In genomic region chr11:27183672-27184457, GRCh38 we compare ENCODE assay signal across 8 cellular contexts.
DNase-seq lines count a peak whose midpoint lies in the region; ATAC-seq and TF ChIP-seq lines count a peak whose summit lies in the region.

No MANE protein-coding gene starts in this region.

- H3K9me3 Mint-ChIP-seq in activated CD8-positive, alpha-beta T cell treated with anti-CD3 and anti-CD28 coated beads for 36 hours, result no peaks in the 10 kb centered on the region

- peaks cover 2% of the 10 kb centered on the region for H3K27me3 Mint-ChIP-seq in activated CD8-positive, alpha-beta T cell treated with anti-CD3 and anti-CD28 coated beads for 36 hours

- no peak overlapping the region for H3K4me3 Mint-ChIP-seq in activated CD8-positive, alpha-beta T cell treated with anti-CD3 and anti-CD28 coated beads for 36 hours

- H3K36me3 ChIP-seq in HEK293 (ENCODE audit: control insufficient read depth in 2 of 2, insufficient read depth in 1 of 2, low read length in 2 of 2), result peaks cover 0 to 8% of the 10 kb centered on the region in 2 experiments; a peak in 2 of 3 replicates

- no peaks in the 10 kb centered on the region for H3K4me1 ChIP-seq in HEK293 (ENCODE audit: control insufficient read depth, insufficient read depth, low read length)

- CTCF ChIA-PET in HEK293 (lab: Yijun Ruan, JAX), result interaction anchor here (0.6 to 5.9 kb wide), 42 partner anchors 8 to 899 kb away, joined by 3 to 134 read pairs (median 4); no protein-coding TSS in a partner anchor
- CTCF ChIA-PET in activated CD8-positive, alpha-beta T cell treated with anti-CD3 and anti-CD28 coated beads for 36 hours (lab: Charles Lee), result interaction anchor here (0.7 to 6.0 kb wide), 18 partner anchors 10 to 316 kb away, joined by 3 to 103 read pairs (median 4); no protein-coding TSS in a partner anchor

- no peak overlapping the region for H3K27ac Mint-ChIP-seq in activated CD8-positive, alpha-beta T cell treated with anti-CD3 and anti-CD28 coated beads for 36 hours

- no peaks in the 10 kb centered on the region for H3K4me1 Mint-ChIP-seq in activated CD8-positive, alpha-beta T cell treated with anti-CD3 and anti-CD28 coated beads for 36 hours (ENCODE audit: low read depth)

- POLR2A ChIA-PET in HEK293 (lab: Yijun Ruan, JAX), result interaction anchor here (0.6 to 1.0 kb wide), 3 partner anchors 26 to 302 kb away, joined by 3 to 4 read pairs (median 3); no protein-coding TSS in a partner anchor
- POLR2A ChIA-PET in activated CD8-positive, alpha-beta T cell treated with anti-CD3 and anti-CD28 coated beads for 36 hours (lab: Charles Lee), result interaction anchor here (0.6 kb wide), 1 partner anchor 25 kb away, joined by 3 read pairs; no protein-coding TSS in a partner anchor

- intact Hi-C loops in activated CD8-positive, alpha-beta T cell treated with anti-CD3 and anti-CD28 coated beads for 36 hours (cut with micrococcal nuclease), result loop anchor here (1.0 to 10.0 kb wide), 2 partner anchors 111 to 302 kb away; no protein-coding TSS in a partner anchor

- ATAC-seq in activated CD8-positive, alpha-beta T cell treated with anti-CD3 and anti-CD28 coated beads for 36 hours, result no peak

- no peaks in the 10 kb centered on the region for H3K36me3 Mint-ChIP-seq in activated CD8-positive, alpha-beta T cell treated with anti-CD3 and anti-CD28 coated beads for 36 hours (ENCODE audit: low read depth)

- no peak for TF ChIP-seq CTCF in HEK293 (tag by site-specific recombination; IDR thresholded peaks at IDR 0.05)
- peak; percentile 72 for TF ChIP-seq CTCF in activated CD8-positive, alpha-beta T cell treated with anti-CD3 and anti-CD28 coated beads for 36 hours (IDR thresholded peaks at IDR 0.05)

- no peaks in the 10 kb centered on the region for H3K9me3 ChIP-seq in HEK293 (ENCODE audit: control insufficient read depth, insufficient read depth, low read depth, low read length)

- DNase-seq in DMS 273 (lab: John Stamatoyannopoulos, UW; ENCODE audit: unreplicated experiment) (peak; percentile 76), DMS 273 treated with DMSO at 0.1 percent for 48 hours (lab: John Stamatoyannopoulos, UW) (no peak), NCI-H345 (lab: John Stamatoyannopoulos, UW) (peak; percentile 60), glomerular visceral epithelial cell (ENCODE audit: extremely low spot score) (peak; percentile 56), renal cortical epithelial cell (ENCODE audit: low read depth) (peak; percentile 71), HK-2 (ENCODE audit: unreplicated experiment) (no peak)
- peak; percentile 63 for DNase-seq in activated CD8-positive, alpha-beta T cell treated with anti-CD3 and anti-CD28 coated beads for 36 hours

- no peak overlapping the region for H3K27ac ChIP-seq in HEK293 (ENCODE audit: extremely low read depth, low read depth, low read length)

- no peak overlapping the region for H3K4me3 ChIP-seq in HEK293 (ENCODE audit: low read depth, low read length)

TF ChIP-seq in HEK293, 187 proteins besides CTCF, POLR2A, EP300 and RAD21:
- TF ChIP-seq ZNF660 (tag by site-specific recombination; IDR thresholded peaks at IDR 0.05) (0 out of 2 replicates have a peak, but pooled peaks have one; percentile 42), PRDM10 (tag by site-specific recombination; IDR thresholded peaks at IDR 0.05) (no peak), BCL11A (tag by site-specific recombination; IDR thresholded peaks at IDR 0.05; ENCODE audit: low read depth) (no peak), ZNF654 (tag by site-specific recombination; IDR thresholded peaks at IDR 0.05; ENCODE audit: low read depth) (peak; percentile 78), ZNF48 (tag by site-specific recombination; IDR thresholded peaks at IDR 0.05) (no peak), TSHZ1 (tag by site-specific recombination; IDR thresholded peaks at IDR 0.05; ENCODE audit: borderline replicate concordance) (no peak)

Comparison
In these comparisons a context has a peak if more than half of its experiments do, and no peak if none do; other contexts are left out.
1. DNase-seq: peak in DMS 273 (single experiment), NCI-H345 (single experiment), activated CD8-positive, alpha-beta T cell treated with anti-CD3 and anti-CD28 coated beads for 36 hours (single experiment), glomerular visceral epithelial cell (single experiment) and renal cortical epithelial cell (single experiment); none in DMS 273 treated with DMSO at 0.1 percent for 48 hours (single experiment) and HK-2 (single experiment).